ENCODE assay signal across 9 cellular contexts in the genomic region with DNA sequence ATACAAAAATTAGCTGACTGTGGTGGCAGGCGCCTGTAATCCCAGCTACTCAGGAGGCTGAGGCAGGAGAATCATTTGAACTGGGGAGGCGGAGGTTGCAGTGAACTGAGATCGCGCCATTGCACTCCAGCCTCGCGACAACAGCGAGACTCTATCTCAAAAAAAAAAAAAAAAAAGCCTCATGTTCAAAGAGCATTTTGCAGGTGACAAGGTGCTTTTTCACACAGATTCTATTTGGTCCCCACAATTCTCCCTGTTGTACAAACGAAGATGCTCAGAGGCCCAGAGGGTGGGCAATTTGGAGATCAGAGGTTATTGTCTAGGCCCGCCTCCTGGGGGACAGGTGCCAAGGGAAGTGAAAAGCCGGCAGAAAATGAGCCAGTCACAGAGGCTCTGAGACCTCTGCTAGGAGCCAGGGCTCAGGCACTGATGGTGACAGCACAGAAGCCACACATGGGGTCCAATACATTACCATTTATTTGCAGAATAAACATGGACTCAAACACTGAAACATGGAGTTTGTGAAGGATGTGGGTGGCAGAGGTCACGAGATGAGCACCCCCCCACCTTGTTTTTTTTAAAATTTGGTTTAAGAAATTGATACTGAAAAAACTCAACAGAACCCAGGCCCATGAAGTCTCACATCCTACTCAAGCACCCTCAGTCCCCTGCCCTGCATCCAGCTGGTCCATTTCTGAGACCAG. TPM values are rescaled to one million over a fixed set of nuclear protein-coding genes. Genes with fewer than 3 reads are reported as not detected.
DNase-seq lines count a peak whose midpoint lies in the region; TF ChIP-seq lines count a peak whose summit lies in the region.
"Had no signal": no experiment of that assay in that cellular context is flagged by ENCODE, and none has a peak within 500 bp of the region (broad histone marks: within the 10 kb centered on the region; RNA-seq: fewer than 3 reads in every experiment).

No MANE protein-coding gene starts in this region.

- TF ChIP-seq CTCF in OCI-LY3 (IDR thresholded peaks at IDR 0.05; ENCODE audit: low read depth, low read length) = no peak
- no peak for TF ChIP-seq CTCF in coronary artery (IDR thresholded peaks at IDR 0.05)
- TF ChIP-seq CTCF in suprapubic skin (IDR thresholded peaks at IDR 0.05) = no peak

- peak overlapping the region; percentile 36 for H3K27ac Mint-ChIP-seq in activated CD4-positive, alpha-beta memory T cell treated with anti-CD3 and anti-CD28 coated beads for 36 hours
- H3K27ac Mint-ChIP-seq in activated CD4-positive, alpha-beta memory T cell treated with anti-CD3 and anti-CD28 coated beads, Interleukin-2, amount 10 ng/mL, durations not matched to agents 7 days and 5 days = no peak overlapping the region

- no peaks in the 10 kb centered on the region for H3K36me3 ChIP-seq in OCI-LY3 (replicated peaks; ENCODE audit: low read depth, low read length)
- no peaks in the 10 kb centered on the region for H3K36me3 ChIP-seq in suprapubic skin
- H3K36me3 ChIP-seq in MG63 = no peaks in the 10 kb centered on the region
- H3K36me3 ChIP-seq: colonic mucosa had no signal

- TF ChIP-seq EP300 in suprapubic skin (IDR thresholded peaks at IDR 0.05) = no peak

- peaks cover 32% of the 10 kb centered on the region for H3K4me1 ChIP-seq in OCI-LY3 (ENCODE audit: low read length)
- H3K4me1 ChIP-seq in suprapubic skin = peaks cover 47% of the 10 kb centered on the region
- H3K4me1 ChIP-seq: colonic mucosa had no signal

- no peaks in the 10 kb centered on the region for H3K36me3 Mint-ChIP-seq in activated CD4-positive, alpha-beta memory T cell treated with anti-CD3 and anti-CD28 coated beads for 36 hours
- H3K36me3 Mint-ChIP-seq in activated CD4-positive, alpha-beta memory T cell treated with anti-CD3 and anti-CD28 coated beads, Interleukin-2, amount 10 ng/mL, durations not matched to agents 7 days and 5 days (ENCODE audit: low read depth) = no peaks in the 10 kb centered on the region

- H3K9ac ChIP-seq in OCI-LY3 (ENCODE audit: low read length) = no peak overlapping the region

- no peak for TF ChIP-seq POLR2A in suprapubic skin (IDR thresholded peaks at IDR 0.05)

- H3K79me2 ChIP-seq in OCI-LY3 (ENCODE audit: low read length) = no peaks in the 10 kb centered on the region

- H3K9me3 ChIP-seq in OCI-LY3 (ENCODE audit: insufficient read depth, low read length) = no peaks in the 10 kb centered on the region
- H3K9me3 ChIP-seq in suprapubic skin = no peaks in the 10 kb centered on the region
- H3K9me3 ChIP-seq in MG63 = no peaks in the 10 kb centered on the region
- H3K9me3 ChIP-seq: colonic mucosa had no signal

- no peak overlapping the region for H2AFZ ChIP-seq in OCI-LY3 (ENCODE audit: low read depth, low read length)

- peaks cover 59% of the 10 kb centered on the region for H3K4me1 Mint-ChIP-seq in activated CD4-positive, alpha-beta memory T cell treated with anti-CD3 and anti-CD28 coated beads for 36 hours (ENCODE audit: low read depth)
- peaks cover 63% of the 10 kb centered on the region for H3K4me1 Mint-ChIP-seq in activated CD4-positive, alpha-beta memory T cell treated with anti-CD3 and anti-CD28 coated beads, Interleukin-2, amount 10 ng/mL, durations not matched to agents 7 days and 5 days

- peaks cover 2% of the 10 kb centered on the region for H3K27me3 Mint-ChIP-seq in activated CD4-positive, alpha-beta memory T cell treated with anti-CD3 and anti-CD28 coated beads for 36 hours
- peaks cover 43% of the 10 kb centered on the region for H3K27me3 Mint-ChIP-seq in activated CD4-positive, alpha-beta memory T cell treated with anti-CD3 and anti-CD28 coated beads, Interleukin-2, amount 10 ng/mL, durations not matched to agents 7 days and 5 days

- WGBS in suprapubic skin = 88% methylated on average over 11 of the region's 11 CpGs

- H3K4me2 ChIP-seq in OCI-LY3 (ENCODE audit: low read length) = peak overlapping the region; percentile 4

- H3K4me3 Mint-ChIP-seq in activated CD4-positive, alpha-beta memory T cell treated with anti-CD3 and anti-CD28 coated beads for 36 hours = peak overlapping the region; percentile 9
- H3K4me3 Mint-ChIP-seq in activated CD4-positive, alpha-beta memory T cell treated with anti-CD3 and anti-CD28 coated beads, Interleukin-2, amount 10 ng/mL, durations not matched to agents 7 days and 5 days = no peak overlapping the region

- intact Hi-C loops in activated CD4-positive, alpha-beta memory T cell treated with anti-CD3 and anti-CD28 coated beads for 36 hours (cut with micrococcal nuclease) = loop anchor here (1.0 kb wide), 1 partner anchor 8 kb away; the partner anchor contains the start of genes GPC2 and STAG3

- no peak for DNase-seq in activated CD4-positive, alpha-beta memory T cell treated with anti-CD3 and anti-CD28 coated beads for 36 hours
- no peak for DNase-seq in activated CD4-positive, alpha-beta memory T cell treated with anti-CD3 and anti-CD28 coated beads, Interleukin-2, amount 10 ng/mL, durations not matched to agents 7 days and 5 days
- DNase-seq in coronary artery (ENCODE audit: low spot score) (no peak), suprapubic skin (ENCODE audit: low spot score in 2 of 2) (no peak), MG63 (no peak), foreskin melanocyte (no peak), midbrain (lab: John Stamatoyannopoulos, UW) (no peak)

- H3K4me3 ChIP-seq in OCI-LY3 (ENCODE audit: low read length) = no peak overlapping the region
- peak overlapping the region; percentile 68 for H3K4me3 ChIP-seq in coronary artery
- H3K4me3 ChIP-seq in suprapubic skin = no peak overlapping the region
- H3K4me3 ChIP-seq in MG63 = no peak overlapping the region

- no peaks in the 10 kb centered on the region for H4K20me1 ChIP-seq in OCI-LY3 (ENCODE audit: insufficient read depth, low read length)

- H3K27me3 ChIP-seq in OCI-LY3 (ENCODE audit: low read depth, low read length) (peaks cover 26% of the 10 kb centered on the region), suprapubic skin (peaks cover 7% of the 10 kb centered on the region), MG63 (no peaks in the 10 kb centered on the region)

- H3K9me3 Mint-ChIP-seq in activated CD4-positive, alpha-beta memory T cell treated with anti-CD3 and anti-CD28 coated beads for 36 hours = no peaks in the 10 kb centered on the region
- H3K9me3 Mint-ChIP-seq in activated CD4-positive, alpha-beta memory T cell treated with anti-CD3 and anti-CD28 coated beads, Interleukin-2, amount 10 ng/mL, durations not matched to agents 7 days and 5 days = no peaks in the 10 kb centered on the region

- POLR2A ChIA-PET in activated CD4-positive, alpha-beta memory T cell treated with anti-CD3 and anti-CD28 coated beads for 36 hours (lab: Charles Lee) = no interaction called here
- POLR2A ChIA-PET in activated CD4-positive, alpha-beta memory T cell treated with anti-CD3 and anti-CD28 coated beads, Interleukin-2, amount 10 ng/mL, durations not matched to agents 7 days and 5 days (lab: Charles Lee) = interaction anchor here (4.0 to 4.4 kb wide), 2 partner anchors 9 to 12 kb away, joined by 27 to 30 read pairs; partner anchors contain the start of genes GPC2, STAG3 and TRAPPC14

- H3K27ac ChIP-seq in OCI-LY3 (ENCODE audit: low read length) (no peak overlapping the region), coronary artery (peak overlapping the region in 1 of 2 donors; percentile 81), suprapubic skin (peak overlapping the region; percentile 73)

- CTCF ChIA-PET in activated CD4-positive, alpha-beta memory T cell treated with anti-CD3 and anti-CD28 coated beads for 36 hours (lab: Charles Lee) = no interaction called here
- CTCF ChIA-PET in activated CD4-positive, alpha-beta memory T cell treated with anti-CD3 and anti-CD28 coated beads, Interleukin-2, amount 10 ng/mL, durations not matched to agents 7 days and 5 days (lab: Charles Lee) = interaction anchor here (0.7 to 1.9 kb wide), 3 partner anchors 10 to 41 kb away, joined by 3 to 5 read pairs (median 3); no protein-coding TSS in a partner anchor

RNA-seq across cellular contexts. Expression of gene GAL3ST4, which starts 0.9 kb away (rescaled TPM):
- total RNA-seq in activated CD4-positive, alpha-beta memory T cell treated with anti-CD3 and anti-CD28 coated beads for 36 hours = 1 to 10 TPM; 2.4 to 2.8 TPM
- 1 to 10 TPM; 2.4 to 2.7 TPM for total RNA-seq in activated CD4-positive, alpha-beta memory T cell treated with anti-CD3 and anti-CD28 coated beads, Interleukin-2, amount 10 ng/mL, durations not matched to agents 7 days and 5 days
- 10 to 100 TPM; 30.0 to 36.9 (median 33.0) TPM for total RNA-seq in suprapubic skin
- 0.44 TPM in 1 of 2 replicates, not detected in the other for total RNA-seq in MG63 (2014; rRNA removed; shearing (Covaris generic); ENCODE audit: low replicate concordance)

RNA-seq across cellular contexts. Expression of gene GPC2, which starts 7.9 kb away (rescaled TPM):
- 1 to 10 TPM; 4.8 to 5.5 TPM for total RNA-seq in activated CD4-positive, alpha-beta memory T cell treated with anti-CD3 and anti-CD28 coated beads for 36 hours
- 1 to 10 TPM; 3.8 to 4.8 TPM for total RNA-seq in activated CD4-positive, alpha-beta memory T cell treated with anti-CD3 and anti-CD28 coated beads, Interleukin-2, amount 10 ng/mL, durations not matched to agents 7 days and 5 days
- total RNA-seq in suprapubic skin = 10 to 100 TPM in 2 of 4 donors, 1 to 10 TPM in 2; 7.3 to 45.4 (median 14.8) TPM
- 0.33 TPM in 1 of 2 replicates, not detected in the other for total RNA-seq in MG63 (2014; rRNA removed; shearing (Covaris generic); ENCODE audit: low replicate concordance)

RNA-seq across cellular contexts. Expression of gene STAG3, which starts 8.4 kb away (rescaled TPM):
- total RNA-seq in activated CD4-positive, alpha-beta memory T cell treated with anti-CD3 and anti-CD28 coated beads for 36 hours = 10 to 100 TPM; 20.8 to 20.9 TPM
- total RNA-seq in activated CD4-positive, alpha-beta memory T cell treated with anti-CD3 and anti-CD28 coated beads, Interleukin-2, amount 10 ng/mL, durations not matched to agents 7 days and 5 days = 10 to 100 TPM; 12.9 to 13.1 TPM
- 1 to 10 TPM in 2 of 4 donors, under 1 TPM in 1, not detected in 1; 0.68 to 2.0 (median 1.9) TPM for total RNA-seq in suprapubic skin
- 0.13 TPM in 1 of 2 replicates, not detected in the other for total RNA-seq in MG63 (2014; rRNA removed; shearing (Covaris generic); ENCODE audit: low replicate concordance)

RNA-seq across cellular contexts. Expression of gene TRAPPC14, which starts 10.8 kb away (rescaled TPM):
- 10 to 100 TPM; 17.9 to 19.7 TPM for total RNA-seq in activated CD4-positive, alpha-beta memory T cell treated with anti-CD3 and anti-CD28 coated beads for 36 hours
- total RNA-seq in activated CD4-positive, alpha-beta memory T cell treated with anti-CD3 and anti-CD28 coated beads, Interleukin-2, amount 10 ng/mL, durations not matched to agents 7 days and 5 days = 10 to 100 TPM; 37.8 to 41.2 TPM
- total RNA-seq in suprapubic skin = 10 to 100 TPM; 19.7 to 69.0 (median 35.8) TPM
- total RNA-seq in MG63 (2014; rRNA removed; shearing (Covaris generic); ENCODE audit: low replicate concordance) = 0.22 and 3.0 TPM in 2 replicates

RNA-seq across cellular contexts. Expression of gene LAMTOR4, which starts 20.6 kb away (rescaled TPM):
- total RNA-seq in activated CD4-positive, alpha-beta memory T cell treated with anti-CD3 and anti-CD28 coated beads for 36 hours = 100 to 1,000 TPM; 136 to 151 TPM
- 100 to 1,000 TPM; 164 to 167 TPM for total RNA-seq in activated CD4-positive, alpha-beta memory T cell treated with anti-CD3 and anti-CD28 coated beads, Interleukin-2, amount 10 ng/mL, durations not matched to agents 7 days and 5 days
- 100 to 1,000 TPM; 346 to 682 (median 537) TPM for total RNA-seq in suprapubic skin
- total RNA-seq in MG63 (2014; rRNA removed; shearing (Covaris generic); ENCODE audit: low replicate concordance) = 54.8 and 74.5 TPM in 2 replicates

Comparison
In these comparisons a context has a peak if more than half of its experiments do, and no peak if none do; other contexts are left out.
1. RNA of gene GAL3ST4, which starts 0.9 kb away (total RNA-seq): 30.0 to 36.9 TPM in suprapubic skin; 2.4 to 2.8 TPM in activated CD4-positive, alpha-beta memory T cell treated with anti-CD3 and anti-CD28 coated beads for 36 hours, 2.4 to 2.7 TPM in activated CD4-positive, alpha-beta memory T cell treated with anti-CD3 and anti-CD28 coated beads, Interleukin-2, amount 10 ng/mL, durations not matched to agents 7 days and 5 days and 0.44 TPM in MG63; every median in the first group is over 4 times any median in the second.
2. RNA of gene STAG3, which starts 8.4 kb away (total RNA-seq): 20.8 to 20.9 TPM in activated CD4-positive, alpha-beta memory T cell treated with anti-CD3 and anti-CD28 coated beads for 36 hours and 12.9 to 13.1 TPM in activated CD4-positive, alpha-beta memory T cell treated with anti-CD3 and anti-CD28 coated beads, Interleukin-2, amount 10 ng/mL, durations not matched to agents 7 days and 5 days; 0.68 to 2.0 TPM in suprapubic skin and 0.13 TPM in MG63; every median in the first group is over 4 times any median in the second.